In the genomic region with DNA sequence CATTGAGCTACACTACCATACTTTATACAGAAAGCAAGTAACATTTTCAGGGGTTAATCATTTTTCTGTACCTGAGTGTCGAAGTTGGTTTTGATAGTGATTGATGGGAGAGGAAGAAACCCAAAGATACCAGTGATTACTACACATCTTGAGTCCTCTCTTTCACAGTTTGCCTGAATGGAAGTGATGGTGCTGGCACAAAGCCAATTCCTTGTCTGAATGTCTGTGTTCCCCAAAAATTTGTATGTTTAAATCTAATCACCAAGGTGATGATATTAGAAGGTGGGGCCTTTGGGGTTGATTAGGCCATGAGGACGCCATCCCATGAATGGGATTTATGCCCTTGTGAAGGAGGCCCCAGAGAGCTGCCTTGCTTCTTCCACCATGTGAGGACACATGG, we compare ENCODE assay signal across 33 cellular contexts.
DNase-seq lines count a peak whose midpoint lies in the region; ATAC-seq, FAIRE-seq and TF ChIP-seq lines count a peak whose summit lies in the region.
"Had no signal": no experiment of that assay in that cellular context is flagged by ENCODE, and none has a peak within 500 bp of the region (broad histone marks: within the 10 kb centered on the region; RNA-seq: fewer than 3 reads in every experiment).

No MANE protein-coding gene starts in this region.

- H3K4me2 ChIP-seq in Karpas-422 (ENCODE audit: low read depth, low read length, poor library complexity, severe bottlenecking) (peak overlapping the region; percentile 32), K562 (ENCODE audit: insufficient read depth, low read length) (no peak overlapping the region)
- H3K4me2 ChIP-seq: A549; BLaER1; BLaER1 treated with 17β-estradiol and CSF1 and Interleukin-3, amounts not matched to agents 10 nM and 100 nM had no signal

- H3K9ac ChIP-seq in Karpas-422 (ENCODE audit: low read length) (no peak overlapping the region), K562 (ENCODE audit: insufficient read depth in 1 of 2, low read depth in 2 of 2, low read length in 2 of 2) (no peak overlapping the region)
- H3K9ac ChIP-seq: BLaER1; BLaER1 treated with 17β-estradiol and CSF1 and Interleukin-3, amounts not matched to agents 10 nM and 100 nM had no signal

- H3K9me1 ChIP-seq in K562 (ENCODE audit: control insufficient read depth, insufficient read depth, low read length), result no peaks in the 10 kb centered on the region

- H2AFZ ChIP-seq in Karpas-422 (ENCODE audit: low read length), result no peak overlapping the region
- H2AFZ ChIP-seq in K562 (ENCODE audit: low read depth, low read length), result no peak overlapping the region

- H3K4me3 ChIP-seq in Karpas-422 (ENCODE audit: low read length) (no peak overlapping the region), K562 (no peak overlapping the region)
- H3K4me3 ChIP-seq: A549; BLaER1; BLaER1 treated with 17β-estradiol and CSF1 and Interleukin-3, amounts not matched to agents 10 nM and 100 nM had no signal

- H3K36me3 ChIP-seq in Karpas-422 (ENCODE audit: insufficient read depth, low read length) (no peaks in the 10 kb centered on the region), K562 (ENCODE audit: control insufficient read depth, insufficient read depth, low read length) (no peaks in the 10 kb centered on the region)
- H3K36me3 ChIP-seq: BE2C; BLaER1; BLaER1 treated with 17β-estradiol and CSF1 and Interleukin-3, amounts not matched to agents 10 nM and 100 nM had no signal

- H3K9me3 ChIP-seq in Karpas-422 (ENCODE audit: low read length) (no peaks in the 10 kb centered on the region), K562 (replicated peaks; ENCODE audit: control insufficient read depth, insufficient read depth, low read depth, low read length) (no peaks in the 10 kb centered on the region)
- H3K9me3 ChIP-seq: BE2C, BLaER1, Caco-2 had no signal

- DNase-seq in Karpas-422 (no peak), K562 (ENCODE audit: extremely low read depth in 1 of 4, low spot score in 3 of 4) (no peak), urothelium cell line (ENCODE audit: low spot score) (no peak), NCI-H1417 (lab: John Stamatoyannopoulos, UW) (no peak), H4 (ENCODE audit: low spot score) (no peak), AG08395 (ENCODE audit: low spot score) (no peak)
- DNase-seq: 8988T; ACHN; AML-193; BE2C; C1 segment of cervical spinal cord; Caco-2; Calu3; CD4-positive, alpha-beta memory T cell; CD4-positive, alpha-beta T cell; CD4-positive, CD25-positive, alpha-beta regulatory T cell; CD8-positive, alpha-beta memory T cell; CD8-positive, alpha-beta T cell; COR-L47; DMS 273 treated with DMSO at 0.1 percent for 48 hours; DMS153; DMS53; DMS79; DMS79 treated with DMSO at 0.1 percent for 48 hours; DND-41; EL had no signal

- WGBS in K562 (ENCODE audit: insufficient coverage, low coverage, missing lambda C conversion rate), result 0% methylated on average over 2 of the region's 2 CpGs

- intact Hi-C loops in K562 (cut with micrococcal nuclease), result no loop called here

- TF ChIP-seq EP300 in K562 (IDR thresholded peaks at IDR 0.05; ENCODE audit: low read length), result no peak

- no TSS peak for BruUV-seq in K562 (replicated peaks; lab: Mats Ljungman, UMichigan)

- no peaks in the 10 kb centered on the region for H3K9me2 ChIP-seq in Karpas-422 (replicated peaks; ENCODE audit: insufficient read depth, low read length)

- no peaks in the 10 kb centered on the region for H3K79me2 ChIP-seq in Karpas-422 (ENCODE audit: low read length)
- H3K79me2 ChIP-seq in K562 (ENCODE audit: control insufficient read depth, insufficient read depth, low read length), result no peaks in the 10 kb centered on the region

- in situ Hi-C loops in K562 (cut with MboI), result no loop called here

- H3K27ac ChIP-seq in Karpas-422 (ENCODE audit: low read length) (no peak overlapping the region), K562 (ENCODE audit: extremely low read depth, low read depth, low read length) (no peak overlapping the region)
- H3K27ac ChIP-seq: 22Rv1; A549; BLaER1; BLaER1 treated with 17β-estradiol and CSF1 and Interleukin-3, amounts not matched to agents 10 nM and 100 nM; C4-2B had no signal

- TF ChIP-seq CTCF in K562 (IDR thresholded peaks at IDR 0.05 in 2 of 3, conservative IDR thresholded peaks at IDR 0.05 in 1 of 3; ENCODE audit: insufficient read depth in 2 of 3, low read depth in 1 of 3, low read length in 3 of 3), result no peak

- POLR2A ChIA-PET in K562 (lab: Yijun Ruan, JAX), result no interaction called here

- H3K4me1 ChIP-seq in Karpas-422 (ENCODE audit: low read length) (peaks cover 8% of the 10 kb centered on the region), K562 (replicated peaks in 1 of 2; ENCODE audit: control insufficient read depth in 2 of 2, insufficient read depth in 2 of 2, low read length in 2 of 2) (no peaks in the 10 kb centered on the region)
- H3K4me1 ChIP-seq: A549, BE2C, BLaER1, Caco-2 had no signal

- no peak for TF ChIP-seq POLR2A in K562 (conservative IDR thresholded peaks at IDR 0.05)

- no peak for FAIRE-seq in K562 (lab: Jason Lieb, UNC)
- FAIRE-seq in urothelium cell line (lab: Jason Lieb, UNC), result peak; percentile 13
- FAIRE-seq: A204.1, A549, D721Med had no signal

- no peaks in the 10 kb centered on the region for H4K20me1 ChIP-seq in Karpas-422 (ENCODE audit: insufficient read depth, low read depth, low read length)
- H4K20me1 ChIP-seq in K562 (replicated peaks; ENCODE audit: control insufficient read depth, insufficient read depth, low read length), result no peaks in the 10 kb centered on the region
- H4K20me1 ChIP-seq: BLaER1; BLaER1 treated with 17β-estradiol and CSF1 and Interleukin-3, amounts not matched to agents 10 nM and 100 nM had no signal

- CTCF ChIA-PET in K562 (lab: Yijun Ruan, JAX; ENCODE audit: low intra/inter-chr PET ratio), result no interaction called here

- H3K27me3 ChIP-seq in Karpas-422 (ENCODE audit: low read length) (no peaks in the 10 kb centered on the region), K562 (ENCODE audit: control insufficient read depth in 2 of 2, insufficient read depth in 2 of 2, low read length in 2 of 2) (no peaks in the 10 kb centered on the region)
- H3K27me3 ChIP-seq: BE2C; BLaER1; BLaER1 treated with 17β-estradiol and CSF1 and Interleukin-3, amounts not matched to agents 10 nM and 100 nM had no signal

- ATAC-seq in K562, result no peak
- ATAC-seq: A549; CD8-positive, alpha-beta T cell had no signal

- no peak for TF ChIP-seq RAD21 in K562 (CRISPR knock-in tag; conservative IDR thresholded peaks at IDR 0.05 in 1 of 2, IDR thresholded peaks at IDR 0.05 in 1 of 2)

TF ChIP-seq in K562, 482 proteins besides CTCF, POLR2A, EP300 and RAD21:
- peak; percentile 77 for TF ChIP-seq NFIX (CRISPR knock-in tag; IDR thresholded peaks at IDR 0.05; ENCODE audit: low read depth)
- TF ChIP-seq NFIC (IDR thresholded peaks at IDR 0.05), result peak; percentile 82
- no peak for TF ChIP-seq PRMT5 (CRISPR knock-in tag; IDR thresholded peaks at IDR 0.05)
- no peak for TF ChIP-seq STAG1 (CRISPR knock-in tag; IDR thresholded peaks at IDR 0.05; ENCODE audit: borderline replicate concordance)
